Comparison of ENCODE assay signal across 22 cellular contexts in the genomic region with DNA sequence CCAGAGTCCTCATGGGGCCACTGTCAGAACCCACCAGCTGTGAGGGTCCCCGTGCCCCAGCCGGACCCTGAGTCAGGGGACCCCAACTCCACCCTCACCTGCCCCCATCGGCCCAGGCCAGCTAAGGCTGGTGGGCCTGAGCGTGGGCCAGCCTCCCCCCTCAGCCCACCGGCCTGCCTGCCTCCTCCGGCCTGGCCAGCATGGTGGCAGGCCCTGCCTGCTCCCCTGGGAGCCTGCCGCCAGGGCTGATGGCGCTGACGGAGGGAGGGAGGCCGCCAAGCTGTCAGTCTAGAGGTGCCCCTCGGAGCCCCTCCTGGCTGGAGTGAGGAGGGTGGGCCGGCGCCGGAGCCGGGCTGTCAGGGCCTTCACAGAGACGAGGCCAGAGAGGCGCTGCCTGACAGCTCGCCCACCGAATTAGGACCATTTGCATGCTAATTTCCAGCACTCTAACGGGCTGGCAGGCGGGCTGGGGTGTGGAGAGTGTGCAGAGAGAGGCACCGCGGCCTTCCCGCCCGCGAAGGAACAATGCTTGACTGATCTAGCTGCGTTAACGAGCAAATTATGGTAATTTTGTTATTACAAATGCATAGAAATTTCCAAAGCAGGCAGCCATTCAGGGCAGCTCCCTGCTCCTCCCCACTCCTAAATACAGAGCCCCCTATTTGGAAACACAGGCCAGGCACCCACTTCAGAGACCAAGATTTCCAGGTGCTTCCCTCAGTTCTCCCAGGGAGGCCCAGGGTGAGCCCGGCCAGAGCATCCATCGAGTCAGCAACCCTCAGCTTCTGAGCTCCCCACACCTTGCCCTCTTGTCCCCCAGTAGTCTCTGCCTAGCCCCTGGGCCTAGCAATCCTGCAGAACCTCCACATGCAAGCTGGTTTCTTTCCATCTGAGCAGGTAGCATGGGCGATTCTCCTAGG.
DNase-seq lines count a peak whose midpoint lies in the region; ATAC-seq and TF ChIP-seq lines count a peak whose summit lies in the region.
"Had no signal": no experiment of that assay in that cellular context is flagged by ENCODE, and none has a peak within 500 bp of the region (broad histone marks: within the 10 kb centered on the region; RNA-seq: fewer than 3 reads in every experiment).

No MANE protein-coding gene starts in this region.

- no peaks in the 10 kb centered on the region for H3K79me2 ChIP-seq in GM23338 (replicated peaks; ENCODE audit: insufficient read depth)

- no peaks in the 10 kb centered on the region for H3K36me3 ChIP-seq in GM23338 (ENCODE audit: insufficient read depth)
- H3K36me3 ChIP-seq: brain microvascular endothelial cell, gastrocnemius medialis, lower lobe of right lung had no signal

- ATAC-seq in GM23338: peak; percentile 84
- no peak for ATAC-seq in HG02973 (IDR thresholded peaks at IDR 0.05; ENCODE audit: unreplicated experiment)
- ATAC-seq in activated CD8-positive, alpha-beta memory T cell treated with anti-CD3 and anti-CD28 coated beads, Interleukin-2, amount 10 ng/mL, durations not matched to agents 7 days and 5 days: no peak
- ATAC-seq: gastrocnemius medialis, lower lobe of right lung had no signal

- CTCF ChIA-PET in activated CD8-positive, alpha-beta memory T cell treated with anti-CD3 and anti-CD28 coated beads, Interleukin-2, amount 10 ng/mL, durations not matched to agents 7 days and 5 days (lab: Charles Lee): interaction anchor here (1.0 to 1.2 kb wide), 2 partner anchors 8 to 131 kb away, joined by 3 read pairs; no protein-coding TSS in a partner anchor

- peak overlapping the region; percentile 57 for H3K4me2 ChIP-seq in GM23338
- H3K4me2 ChIP-seq: BLaER1, PC-9 had no signal

- H3K9me3 Mint-ChIP-seq in GM23338 (no peaks in the 10 kb centered on the region), glutamatergic neuron (ENCODE audit: unreplicated experiment) (peaks cover 8% of the 10 kb centered on the region)
- H3K9me3 Mint-ChIP-seq in activated CD8-positive, alpha-beta memory T cell treated with anti-CD3 and anti-CD28 coated beads, Interleukin-2, amount 10 ng/mL, durations not matched to agents 7 days and 5 days (ENCODE audit: low read depth): no peaks in the 10 kb centered on the region
- H3K9me3 Mint-ChIP-seq: activated naive CD8-positive, alpha-beta T cell treated with anti-CD3 and anti-CD28 coated beads for 36 hours had no signal

- no peaks in the 10 kb centered on the region for H3F3A ChIP-seq in GM23338 (replicated peaks; ENCODE audit: low read depth)

- H3K4me1 Mint-ChIP-seq in GM23338: peaks cover 17% of the 10 kb centered on the region
- peaks cover 30% of the 10 kb centered on the region for H3K4me1 Mint-ChIP-seq in glutamatergic neuron (ENCODE audit: low read depth, unreplicated experiment)
- no peaks in the 10 kb centered on the region for H3K4me1 Mint-ChIP-seq in activated CD8-positive, alpha-beta memory T cell treated with anti-CD3 and anti-CD28 coated beads, Interleukin-2, amount 10 ng/mL, durations not matched to agents 7 days and 5 days
- H3K4me1 Mint-ChIP-seq: activated naive CD8-positive, alpha-beta T cell treated with anti-CD3 and anti-CD28 coated beads for 36 hours had no signal

- H3K36me3 Mint-ChIP-seq in GM23338 (ENCODE audit: low read depth) (no peaks in the 10 kb centered on the region), glutamatergic neuron (ENCODE audit: unreplicated experiment) (no peaks in the 10 kb centered on the region)
- no peaks in the 10 kb centered on the region for H3K36me3 Mint-ChIP-seq in activated CD8-positive, alpha-beta memory T cell treated with anti-CD3 and anti-CD28 coated beads, Interleukin-2, amount 10 ng/mL, durations not matched to agents 7 days and 5 days
- H3K36me3 Mint-ChIP-seq: activated naive CD8-positive, alpha-beta T cell treated with anti-CD3 and anti-CD28 coated beads for 36 hours had no signal

- H3K9me2 ChIP-seq in GM23338 (ENCODE audit: insufficient read depth): no peaks in the 10 kb centered on the region

- H3K27me3 Mint-ChIP-seq in GM23338 (ENCODE audit: insufficient read depth, low read depth, poor library complexity) (peaks cover 18% of the 10 kb centered on the region), glutamatergic neuron (ENCODE audit: unreplicated experiment) (peaks cover 9% of the 10 kb centered on the region)
- H3K27me3 Mint-ChIP-seq in activated CD8-positive, alpha-beta memory T cell treated with anti-CD3 and anti-CD28 coated beads, Interleukin-2, amount 10 ng/mL, durations not matched to agents 7 days and 5 days: peaks cover 7% of the 10 kb centered on the region

- H3K4me3 ChIP-seq in GM23338: 0 out of 2 replicates have a peak overlapping the region, but pooled peaks have one; percentile 26
- H3K4me3 ChIP-seq: BLaER1, coronary artery, gastrocnemius medialis, lower lobe of right lung, PC-9, skin epidermis had no signal

- no peaks in the 10 kb centered on the region for H4K20me1 ChIP-seq in GM23338 (replicated peaks; ENCODE audit: insufficient read depth)

- no peak for TF ChIP-seq CTCF in GM23338 (conservative IDR thresholded peaks at IDR 0.05; ENCODE audit: low read depth in 2 of 2)
- no peak for TF ChIP-seq CTCF in glutamatergic neuron (IDR thresholded peaks at IDR 0.05; ENCODE audit: partially characterized antibody, unreplicated experiment)

- H3K4me3 Mint-ChIP-seq in GM23338 (no peak overlapping the region), glutamatergic neuron (ENCODE audit: unreplicated experiment) (peak overlapping the region; percentile 76)
- no peak overlapping the region for H3K4me3 Mint-ChIP-seq in activated CD8-positive, alpha-beta memory T cell treated with anti-CD3 and anti-CD28 coated beads, Interleukin-2, amount 10 ng/mL, durations not matched to agents 7 days and 5 days
- H3K4me3 Mint-ChIP-seq: activated naive CD8-positive, alpha-beta T cell treated with anti-CD3 and anti-CD28 coated beads for 36 hours had no signal

- peaks cover 6% of the 10 kb centered on the region; the same call in 1 of the 2 replicates for H3K4me1 ChIP-seq in GM23338 (ENCODE audit: insufficient read depth)
- H3K4me1 ChIP-seq: gastrocnemius medialis, lower lobe of right lung had no signal

- H3K27ac Mint-ChIP-seq in GM23338: no peak overlapping the region
- peak overlapping the region; percentile 31 for H3K27ac Mint-ChIP-seq in glutamatergic neuron (ENCODE audit: unreplicated experiment)
- H3K27ac Mint-ChIP-seq in activated CD8-positive, alpha-beta memory T cell treated with anti-CD3 and anti-CD28 coated beads, Interleukin-2, amount 10 ng/mL, durations not matched to agents 7 days and 5 days: no peak overlapping the region
- H3K27ac Mint-ChIP-seq: activated naive CD8-positive, alpha-beta T cell treated with anti-CD3 and anti-CD28 coated beads for 36 hours had no signal

- no peak overlapping the region; the same call in 1 of the 2 replicates for H2AFZ ChIP-seq in GM23338
- H2AFZ ChIP-seq: PC-9 had no signal

- intact Hi-C loops in posterior vena cava (cut with DNase I): loop anchor here in 1 of 2 donors (5.0 to 10.0 kb wide), 2 partner anchors 60 to 348 kb away; no protein-coding TSS in a partner anchor

- DNase-seq in GM23338 (ENCODE audit: low spot score) (peak; percentile 69), NCI-H526 (lab: John Stamatoyannopoulos, UW) (peak; percentile 61 to 91), glutamatergic neuron (peak; percentile 81), posterior vena cava (ENCODE audit: low spot score) (peak; percentile 64), NCI-H2227 (lab: John Stamatoyannopoulos, UW; ENCODE audit: unreplicated experiment) (no peak), dermis blood vessel endothelial cell (no peak)
- DNase-seq in activated CD8-positive, alpha-beta memory T cell treated with anti-CD3 and anti-CD28 coated beads, Interleukin-2, amount 10 ng/mL, durations not matched to agents 7 days and 5 days: no peak
- DNase-seq: activated CD4-positive, CD25-positive, alpha-beta regulatory T cell treated with anti-CD3 and anti-CD28 coated beads, Interleukin-2, amount 50 U/mL, for 72 hours; activated naive CD8-positive, alpha-beta T cell treated with anti-CD3 and anti-CD28 coated beads for 36 hours; brain microvascular endothelial cell; DMS 273 treated with DMSO at 0.1 percent for 48 hours; gastrocnemius medialis; lower lobe of right lung; NCI-H187; NCI-H510A; PC-9; stimulated activated CD4-positive, alpha-beta T cell treated with anti-CD3 and anti-CD28 coated beads, Interleukin-4, amount 100 ng/mL, for 1 hour had no signal

- peaks cover 5% of the 10 kb centered on the region; the same call in 1 of the 2 replicates for H3K27me3 ChIP-seq in GM23338 (ENCODE audit: insufficient read depth)
- H3K27me3 ChIP-seq: BLaER1 had no signal

- no peak overlapping the region for H3K27ac ChIP-seq in GM23338 (ENCODE audit: low read depth)
- H3K27ac ChIP-seq: BLaER1, brain microvascular endothelial cell, coronary artery, epithelial cell of prostate, gastrocnemius medialis, lower lobe of right lung, PC-9, skin epidermis had no signal

TF ChIP-seq in GM23338, 12 proteins besides CTCF, POLR2A, EP300 and RAD21:
- no peak for TF ChIP-seq STAT1 (IDR thresholded peaks at IDR 0.05; ENCODE audit: unreplicated experiment)

Comparison
In these comparisons a context has a peak if more than half of its experiments do, and no peak if none do; other contexts are left out.
1. DNase-seq: peak in GM23338 (single experiment), NCI-H526 (2 of 2), glutamatergic neuron (single experiment) and posterior vena cava (single experiment); none in NCI-H2227 (single experiment), activated CD8-positive, alpha-beta memory T cell treated with anti-CD3 and anti-CD28 coated beads, Interleukin-2, amount 10 ng/mL, durations not matched to agents 7 days and 5 days (single experiment) and dermis blood vessel endothelial cell (single experiment).